ENCODE assay signal across 16 cellular contexts in the genomic region with DNA sequence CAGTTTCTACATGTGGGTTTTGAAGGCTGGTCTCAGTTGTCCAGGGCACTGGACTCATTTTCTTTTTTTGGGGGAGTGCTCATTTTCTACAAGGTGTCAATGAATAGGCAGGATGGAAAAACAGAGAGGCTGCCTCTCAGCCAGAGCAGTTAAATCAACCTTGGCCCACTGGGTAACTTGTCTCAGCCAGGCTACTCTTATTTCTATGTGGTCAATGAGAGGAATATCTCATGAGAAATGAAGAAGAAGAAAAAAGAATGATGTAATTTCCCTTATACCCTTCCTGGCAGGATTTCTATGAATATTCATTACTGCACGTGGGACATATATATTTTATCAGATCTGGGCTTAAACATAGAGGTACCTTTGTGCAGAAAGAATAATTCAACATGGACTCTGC.
DNase-seq lines count a peak whose midpoint lies in the region; ATAC-seq, FAIRE-seq and TF ChIP-seq lines count a peak whose summit lies in the region.
"Had no signal": no experiment of that assay in that cellular context is flagged by ENCODE, and none has a peak within 500 bp of the region (broad histone marks: within the 10 kb centered on the region; RNA-seq: fewer than 3 reads in every experiment).

No MANE protein-coding gene starts in this region.

- no peak overlapping the region for H3K4me3 Mint-ChIP-seq in astrocyte (ENCODE audit: unreplicated experiment)
- H3K4me3 Mint-ChIP-seq: CD14-positive monocyte; CD4-positive, alpha-beta memory T cell had no signal

- no peaks in the 10 kb centered on the region for H3K27me3 Mint-ChIP-seq in astrocyte (ENCODE audit: low read depth, unreplicated experiment)
- H3K27me3 Mint-ChIP-seq: CD4-positive, alpha-beta memory T cell had no signal

- no peaks in the 10 kb centered on the region for H3K27me3 ChIP-seq in astrocyte (ENCODE audit: insufficient read depth, low read length)

- no peak overlapping the region for H3K9ac ChIP-seq in astrocyte (ENCODE audit: low read length)

- no peaks in the 10 kb centered on the region for H3K79me2 ChIP-seq in astrocyte (ENCODE audit: insufficient read depth, low read length)

- no peak overlapping the region for H3K27ac ChIP-seq in astrocyte (ENCODE audit: low read depth, low read length)

- no peaks in the 10 kb centered on the region for H3K4me1 Mint-ChIP-seq in astrocyte (ENCODE audit: low read depth, unreplicated experiment)
- H3K4me1 Mint-ChIP-seq: CD14-positive monocyte; CD4-positive, alpha-beta memory T cell had no signal

- no peaks in the 10 kb centered on the region for H3K9me3 ChIP-seq in astrocyte (ENCODE audit: insufficient read depth, low read depth, low read length)
- H3K9me3 ChIP-seq: HAP-1 had no signal

- no peak overlapping the region for H3K4me2 ChIP-seq in astrocyte (ENCODE audit: low read length)

- ATAC-seq in GM18502 (IDR thresholded peaks at IDR 0.05; ENCODE audit: poor library complexity, unreplicated experiment), result no peak
- ATAC-seq: GM12878 had no signal

- H2AFZ ChIP-seq in astrocyte (ENCODE audit: low read depth, low read length), result no peak overlapping the region

- no peaks in the 10 kb centered on the region for H3K36me3 Mint-ChIP-seq in astrocyte (ENCODE audit: low read depth, unreplicated experiment)
- H3K36me3 Mint-ChIP-seq: CD14-positive monocyte; CD4-positive, alpha-beta memory T cell had no signal

- FAIRE-seq in astrocyte (lab: Jason Lieb, UNC), result no peak
- FAIRE-seq: A204.1, GM12878, GM19239, H1 had no signal

- no peaks in the 10 kb centered on the region for H4K20me1 ChIP-seq in astrocyte (ENCODE audit: insufficient read depth, low read length)

- no peaks in the 10 kb centered on the region for H3K36me3 ChIP-seq in astrocyte (ENCODE audit: insufficient read depth, low read length)
- H3K36me3 ChIP-seq: HAP-1 had no signal

- peaks cover 5% of the 10 kb centered on the region for H3K9me3 Mint-ChIP-seq in astrocyte (ENCODE audit: unreplicated experiment)

- DNase-seq in H4 (ENCODE audit: low spot score) (peak; percentile 25), astrocyte (ENCODE audit: low read depth) (peak; percentile 72), fibroblast of peridontal ligament (ENCODE audit: extremely low read depth) (peak; percentile 18), DMS153 (lab: John Stamatoyannopoulos, UW) (no peak), germinal center (ENCODE audit: low spot score) (no peak)
- DNase-seq: AML-193; CD4-positive, alpha-beta memory T cell; DMS79 treated with DMSO at 0.1 percent for 48 hours; EL had no signal

- no peak for TF ChIP-seq CTCF in astrocyte (IDR thresholded peaks at IDR 0.05; ENCODE audit: insufficient read depth, low read depth, low read length)

- no peaks in the 10 kb centered on the region for H3K4me1 ChIP-seq in astrocyte (ENCODE audit: insufficient read depth, low read length)

- H3K27ac Mint-ChIP-seq in astrocyte (ENCODE audit: unreplicated experiment), result no peak overlapping the region
- H3K27ac Mint-ChIP-seq: CD4-positive, alpha-beta memory T cell had no signal

- no peak overlapping the region for H3K4me3 ChIP-seq in astrocyte (ENCODE audit: insufficient read depth, low read depth, low read length)
- H3K4me3 ChIP-seq: GM12878, HAP-1 had no signal

Comparison
In these comparisons a context has a peak if more than half of its experiments do, and no peak if none do; other contexts are left out.
1. DNase-seq: peak in H4 (single experiment), astrocyte (single experiment) and fibroblast of peridontal ligament (single experiment); none in DMS153 (single experiment) and germinal center (single experiment).